Comparison of ENCODE assay signal across 20 cellular contexts in genomic region chr12:1657616-1658167, GRCh38. TPM values are rescaled to one million over a fixed set of nuclear protein-coding genes. Genes with fewer than 3 reads are reported as not detected.
A peak's percentile ranks its signal among the peaks of the same experiment; 100 is the strongest.
DNase-seq lines count a peak whose midpoint lies in the region; ATAC-seq lines count a peak whose summit lies in the region.
"Had no signal": no experiment of that assay in that cellular context is flagged by ENCODE, and none has a peak within 500 bp of the region (broad histone marks: within the 10 kb centered on the region; RNA-seq: fewer than 3 reads in every experiment).

No MANE protein-coding gene starts in this region.

- H3K9me3 ChIP-seq in CD4-positive, alpha-beta memory T cell (ENCODE audit: control insufficient read depth in 1 of 2, low read length in 2 of 2): no peaks in the 10 kb centered on the region
- H3K9me3 ChIP-seq in SJCRH30 (replicated peaks) (no peaks in the 10 kb centered on the region), subcutaneous abdominal adipose tissue (ENCODE audit: control insufficient read depth in 5 of 5, low read length in 5 of 5) (no peaks in the 10 kb centered on the region)
- H3K9me3 ChIP-seq: spleen had no signal

- H3K4me3 ChIP-seq in CD4-positive, alpha-beta memory T cell (ENCODE audit: low read length in 2 of 2): no peak overlapping the region
- H3K4me3 ChIP-seq in SJCRH30: no peak overlapping the region
- no peak overlapping the region for H3K4me3 ChIP-seq in subcutaneous abdominal adipose tissue (ENCODE audit: low read depth in 1 of 5, low read length in 5 of 5)
- H3K4me3 ChIP-seq: spleen had no signal

- H3K36me3 ChIP-seq in CD4-positive, alpha-beta memory T cell (ENCODE audit: insufficient read depth, low read length): no peaks in the 10 kb centered on the region
- H3K36me3 ChIP-seq in SJCRH30: no peaks in the 10 kb centered on the region
- H3K36me3 ChIP-seq in subcutaneous abdominal adipose tissue (ENCODE audit: control insufficient read depth in 5 of 5, insufficient read depth in 5 of 5, low read length in 5 of 5): no peaks in the 10 kb centered on the region
- H3K36me3 ChIP-seq: spleen had no signal

- no peak for ATAC-seq in HG03460 (IDR thresholded peaks at IDR 0.05; ENCODE audit: unreplicated experiment)
- ATAC-seq: activated T-helper 17 cell treated with anti-CD3 and anti-CD28 coated beads, Interleukin-2, amount 50 U/mL, for 72 hours; left colon had no signal

- DNase-seq in CD4-positive, alpha-beta memory T cell: no peak
- peak; percentile 74 to 87 for DNase-seq in SJCRH30
- no peak for DNase-seq in kidney glomerular epithelial cell (lab: John Stamatoyannopoulos, UW)
- no peak for DNase-seq in activated CD8-positive, alpha-beta memory T cell treated with anti-CD3 and anti-CD28 coated beads, Interleukin-2, amount 50 U/mL, for 48 hours
- DNase-seq: activated CD4-positive, CD25-positive, alpha-beta regulatory T cell treated with anti-CD3 and anti-CD28 coated beads, Interleukin-2, amount 50 U/mL, for 72 hours; amniotic stem cell; cerebellar nuclear complex; left colon; NCI-H2081; NCI-H524 treated with DMSO at 0.1 percent for 48 hours; SHP77 treated with DMSO at 0.1 percent for 48 hours; spleen; stimulated activated naive CD4-positive, alpha-beta T cell had no signal

- no peaks in the 10 kb centered on the region for H3K27me3 ChIP-seq in CD4-positive, alpha-beta memory T cell (ENCODE audit: insufficient read depth, low read length)
- H3K27me3 ChIP-seq in SJCRH30 (no peaks in the 10 kb centered on the region), layer of hippocampus (ENCODE audit: control insufficient read depth, insufficient read depth, low read length) (no peaks in the 10 kb centered on the region), subcutaneous abdominal adipose tissue (ENCODE audit: control insufficient read depth in 5 of 5, insufficient read depth in 4 of 5, low read length in 5 of 5) (no peaks in the 10 kb centered on the region)
- H3K27me3 ChIP-seq: spleen had no signal

- no peak overlapping the region for H3K27ac ChIP-seq in CD4-positive, alpha-beta memory T cell (ENCODE audit: low read depth, low read length)
- H3K27ac ChIP-seq in SJCRH30: no peak overlapping the region
- H3K27ac ChIP-seq in layer of hippocampus (ENCODE audit: low read depth, low read length): peak overlapping the region; percentile 99
- H3K27ac ChIP-seq in subcutaneous abdominal adipose tissue (ENCODE audit: low read depth, low read length): peak overlapping the region; percentile 91

- H3K4me1 Mint-ChIP-seq in CD4-positive, alpha-beta memory T cell: peaks cover 5 to 26% (median 5%) of the 10 kb centered on the region in 4 donors
- H3K4me1 Mint-ChIP-seq: endodermal cell had no signal

- H3K36me3 Mint-ChIP-seq in CD4-positive, alpha-beta memory T cell: no peaks in the 10 kb centered on the region

- H3K27ac Mint-ChIP-seq in CD4-positive, alpha-beta memory T cell: peak overlapping the region; percentile 15 to 82 (median 46)
- H3K27ac Mint-ChIP-seq: endodermal cell; T-helper 2 cell treated with Interferon-gamma antibody and Interleukin-4, amounts not matched to agents 5 μg/mL and 100 μg/mL, for 36 hours had no signal

- H3K4me1 ChIP-seq in CD4-positive, alpha-beta memory T cell (ENCODE audit: insufficient read depth, low read length): no peaks in the 10 kb centered on the region
- H3K4me1 ChIP-seq in SJCRH30: peaks cover 24% of the 10 kb centered on the region
- H3K4me1 ChIP-seq in subcutaneous abdominal adipose tissue (ENCODE audit: control insufficient read depth in 5 of 5, insufficient read depth in 5 of 5, low read length in 5 of 5): peaks cover 7 to 42% (median 32%) of the 10 kb centered on the region in 5 donors

- peaks cover 1% of the 10 kb centered on the region in 2 donors for H3K27me3 Mint-ChIP-seq in CD4-positive, alpha-beta memory T cell
- H3K27me3 Mint-ChIP-seq: activated T-helper 17 cell treated with anti-CD3 and anti-CD28 coated beads, Interleukin-2, amount 50 U/mL, for 72 hours had no signal

- POLR2A ChIA-PET in CD4-positive, alpha-beta memory T cell (lab: Charles Lee; ENCODE audit: partially characterized antibody): interaction anchor here (1.1 to 6.0 kb wide), 2 partner anchors 9 to 134 kb away, joined by 3 to 57 read pairs; no protein-coding TSS in a partner anchor

- H3K9me3 Mint-ChIP-seq in CD4-positive, alpha-beta memory T cell: no peaks in the 10 kb centered on the region
- H3K9me3 Mint-ChIP-seq: activated T-helper 17 cell treated with anti-CD3 and anti-CD28 coated beads, Interleukin-2, amount 50 U/mL, for 72 hours; T-helper 2 cell treated with Interferon-gamma antibody and Interleukin-4, amounts not matched to agents 5 μg/mL and 100 μg/mL, for 36 hours had no signal

- no peak overlapping the region for H3K9ac ChIP-seq in subcutaneous abdominal adipose tissue (ENCODE audit: low read length in 5 of 5)

- CTCF ChIA-PET in CD4-positive, alpha-beta memory T cell (lab: Charles Lee; ENCODE audit: partially characterized antibody): interaction anchor here (0.7 to 18.3 kb wide), 6 partner anchors 9 to 283 kb away, joined by 3 to 612 read pairs (median 8); no protein-coding TSS in a partner anchor

- intact Hi-C loops in CD4-positive, alpha-beta memory T cell (cut with micrococcal nuclease): no loop called here

- H3K4me3 Mint-ChIP-seq in CD4-positive, alpha-beta memory T cell: no peak overlapping the region
- H3K4me3 Mint-ChIP-seq: activated T-helper 17 cell treated with anti-CD3 and anti-CD28 coated beads, Interleukin-2, amount 50 U/mL, for 72 hours; endodermal cell; T-helper 2 cell treated with Interferon-gamma antibody and Interleukin-4, amounts not matched to agents 5 μg/mL and 100 μg/mL, for 36 hours had no signal

RNA-seq across cellular contexts. Expression of gene WNT5B, which starts 28.7 kb away (rescaled TPM):
- total RNA-seq in CD4-positive, alpha-beta memory T cell: under 1 TPM in 1 of 2 experiments, not detected in 1; 0.17 TPM
- under 1 TPM in 1 of 2 donors, not detected in 1; 0.61 TPM for polyA plus RNA-seq in CD4-positive, alpha-beta memory T cell
- 50.2 and 51.8 TPM in 2 replicates for total RNA-seq in SJCRH30 (2014; rRNA removed; shearing (Covaris generic))
- total RNA-seq: activated CD8-positive, alpha-beta memory T cell treated with anti-CD3 and anti-CD28 coated beads for 36 hours had no signal

RNA-seq across cellular contexts. Expression of gene ADIPOR2, which starts 33.2 kb away (rescaled TPM):
- 10 to 100 TPM; 35.7 to 36.2 TPM for total RNA-seq in CD4-positive, alpha-beta memory T cell
- 1 to 10 TPM; 1.8 to 3.5 TPM for polyA plus RNA-seq in CD4-positive, alpha-beta memory T cell
- total RNA-seq in SJCRH30 (2014; rRNA removed; shearing (Covaris generic)): 54.1 and 62.5 TPM in 2 replicates

Comparison
In these comparisons a context has a peak if more than half of its experiments do, and no peak if none do; other contexts are left out.
1. DNase-seq: peak in SJCRH30 (2 of 2); none in CD4-positive, alpha-beta memory T cell (0 of 5), kidney glomerular epithelial cell (single experiment) and activated CD8-positive, alpha-beta memory T cell treated with anti-CD3 and anti-CD28 coated beads, Interleukin-2, amount 50 U/mL, for 48 hours (single experiment).
2. H3K27ac ChIP-seq: peak in layer of hippocampus (single experiment) and subcutaneous abdominal adipose tissue (single experiment); none in CD4-positive, alpha-beta memory T cell (single experiment) and SJCRH30 (single experiment).
3. RNA of gene WNT5B, which starts 28.7 kb away (total RNA-seq): 50.2 to 51.8 TPM in SJCRH30; 0.17 TPM in CD4-positive, alpha-beta memory T cell; every median in the first group is over 10 times any median in the second.